Comparison of ENCODE assay signal across 1 cellular context in genomic region chr17:31556969-31557620, GRCh38.
TF ChIP-seq lines count a peak whose summit lies in the region.

No MANE protein-coding gene starts in this region.

TF ChIP-seq in H1, 55 proteins besides CTCF, POLR2A, EP300 and RAD21:
- TF ChIP-seq FOSL1 (IDR thresholded peaks at IDR 0.05; ENCODE audit: insufficient read depth, low read depth, low read length) (no peak), TBP (IDR thresholded peaks at IDR 0.05; ENCODE audit: low read depth, low read length) (no peak), KDM5A (IDR thresholded peaks at IDR 0.05; ENCODE audit: low read length) (no peak), HDAC6 (IDR thresholded peaks at IDR 0.05; ENCODE audit: low read depth, low read length) (no peak), SP2 (IDR thresholded peaks at IDR 0.05; ENCODE audit: low read length) (no peak), HDAC2 (IDR thresholded peaks at IDR 0.05; ENCODE audit: borderline replicate concordance in 1 of 2, low read depth in 2 of 2, low read length in 2 of 2) (no peak), NANOG (IDR thresholded peaks at IDR 0.05; ENCODE audit: insufficient read depth, low read depth, low read length, poor library complexity, severe bottlenecking) (peak; percentile 73), POLR2AphosphoS5 (IDR thresholded peaks at IDR 0.05; ENCODE audit: low read depth, low read length) (no peak), CBX5 (IDR thresholded peaks at IDR 0.05; ENCODE audit: low read depth, low read length) (no peak), TAF7 (optimal IDR thresholded peaks at IDR 0.05; ENCODE audit: borderline replicate concordance, low read depth, low read length) (no peak), EGR1 (IDR thresholded peaks at IDR 0.05; ENCODE audit: borderline replicate concordance, low read depth, low read length) (0 out of 2 replicates have a peak, but pooled peaks have one; percentile 9), SIN3A (conservative IDR thresholded peaks at IDR 0.05 in 1 of 2, IDR thresholded peaks at IDR 0.05 in 1 of 2; ENCODE audit: low read depth in 1 of 2, low read length in 2 of 2) (no peak), TEAD4 (IDR thresholded peaks at IDR 0.05; ENCODE audit: low read depth, low read length) (0 out of 2 replicates have a peak, but pooled peaks have one; percentile 39), BCL11A (IDR thresholded peaks at IDR 0.05; ENCODE audit: low read depth in 2 of 2, low read length in 2 of 2) (no peak), TAF1 (IDR thresholded peaks at IDR 0.05; ENCODE audit: low read depth, low read length) (no peak), ASH2L (IDR thresholded peaks at IDR 0.05; ENCODE audit: low read length) (no peak), SRF (IDR thresholded peaks at IDR 0.05; ENCODE audit: low read depth, low read length) (no peak), KDM1A (IDR thresholded peaks at IDR 0.05; ENCODE audit: borderline replicate concordance, low read length) (no peak), SIX5 (IDR thresholded peaks at IDR 0.05; ENCODE audit: low read depth, low read length) (no peak), NRF1 (IDR thresholded peaks at IDR 0.05; ENCODE audit: low read depth, low read length) (no peak), GABPA (IDR thresholded peaks at IDR 0.05; ENCODE audit: borderline replicate concordance, insufficient read depth, low read length) (no peak), CHD1 (IDR thresholded peaks at IDR 0.05; ENCODE audit: low read depth, low read length) (no peak), CBX8 (IDR thresholded peaks at IDR 0.05; ENCODE audit: borderline replicate concordance, low read depth, low read length) (no peak), RBBP5 (IDR thresholded peaks at IDR 0.05; ENCODE audit: borderline replicate concordance, low read depth, low read length) (no peak)
TF ChIP-seq in H1: peak in this region for 3.
